In the genomic region with DNA sequence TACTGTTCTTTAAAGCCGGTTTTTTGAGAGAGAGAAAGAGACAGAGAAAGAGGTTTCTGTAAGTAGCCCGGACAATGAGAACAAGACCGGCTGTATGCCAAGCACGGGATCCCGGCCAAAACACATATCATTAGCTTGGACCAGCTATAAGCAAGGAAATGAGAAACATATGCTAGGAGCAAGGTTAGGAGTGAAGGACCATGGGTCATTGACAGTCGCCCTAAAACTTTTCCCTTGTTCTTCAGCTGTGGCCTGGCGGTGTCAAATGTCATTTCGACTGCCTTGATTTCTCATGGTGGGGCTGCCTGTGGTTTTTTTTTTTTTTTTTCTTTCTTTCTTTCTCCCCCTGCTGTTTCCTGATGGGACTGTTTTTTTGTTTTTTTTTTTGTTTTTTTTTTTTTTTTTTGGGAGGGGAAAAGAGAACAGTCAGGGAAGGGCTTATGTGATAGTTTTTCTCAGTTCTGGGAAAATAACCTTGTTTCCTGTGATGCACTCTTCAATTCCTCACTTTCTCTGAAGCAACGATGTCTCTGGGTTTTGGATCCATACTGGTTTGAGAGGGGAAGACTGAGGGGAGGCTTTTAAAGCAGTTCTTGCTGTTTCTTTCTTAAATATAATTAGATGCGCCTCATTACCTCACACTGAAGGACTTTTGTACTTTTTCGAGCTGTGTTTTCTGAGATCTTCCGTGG, we compare ENCODE assay signal across 9 cellular contexts.
DNase-seq lines count a peak whose midpoint lies in the region; ATAC-seq, FAIRE-seq and TF ChIP-seq lines count a peak whose summit lies in the region.
"Had no signal": no experiment of that assay in that cellular context is flagged by ENCODE, and none has a peak within 500 bp of the region (broad histone marks: within the 10 kb centered on the region; RNA-seq: fewer than 3 reads in every experiment).

No MANE protein-coding gene starts in this region.

- no peaks in the 10 kb centered on the region for H3K36me3 ChIP-seq in bronchial epithelial cell (ENCODE audit: control insufficient read depth, insufficient read depth, low read length)
- no peaks in the 10 kb centered on the region for H3K36me3 ChIP-seq in right lobe of liver
- H3K36me3 ChIP-seq in upper lobe of right lung = no peaks in the 10 kb centered on the region

- H3K27me3 ChIP-seq in bronchial epithelial cell (ENCODE audit: control insufficient read depth, insufficient read depth, low read length) (no peaks in the 10 kb centered on the region), right lobe of liver (no peaks in the 10 kb centered on the region), upper lobe of right lung (no peaks in the 10 kb centered on the region)

- 33% methylated on average over 12 of the region's 12 CpGs for WGBS in right lobe of liver (ENCODE audit: insufficient coverage, low coverage, low lambda C conversion rate, missing lambda C conversion rate)

- DNase-seq in AG20443 (ENCODE audit: low spot score) = peak; percentile 85
- peak; percentile 62 for DNase-seq in NCI-H1694 treated with DMSO at 0.1 percent for 48 hours (lab: John Stamatoyannopoulos, UW)
- peak; percentile 38 for DNase-seq in bronchial epithelial cell (ENCODE audit: low read depth)
- DNase-seq in right lobe of liver = peak in 2 of 3 donors; percentile 72 to 76
- DNase-seq in upper lobe of right lung = peak; percentile 76
- DNase-seq in activated CD4-positive, CD25-positive, alpha-beta regulatory T cell (lab: John Stamatoyannopoulos, UW) = no peak
- DNase-seq in effector CD8-positive, alpha-beta T cell (lab: John Stamatoyannopoulos, UW) = no peak
- DNase-seq in RKO (ENCODE audit: low spot score) = no peak
- DNase-seq: activated naive CD8-positive, alpha-beta T cell treated with anti-CD3 and anti-CD28 coated beads, Interleukin-2, amount 10 ng/mL, durations not matched to agents 7 days and 5 days had no signal

- H3K27ac ChIP-seq in right lobe of liver = peak overlapping the region in 2 of 3 donors; percentile 10 to 66
- H3K27ac ChIP-seq in upper lobe of right lung = peak overlapping the region; percentile 58

- H3K4me1 ChIP-seq in right lobe of liver (no peaks in the 10 kb centered on the region), upper lobe of right lung (peaks cover 19% of the 10 kb centered on the region)

- peak; percentile 65 to 80 (median 74) for ATAC-seq in right lobe of liver
- ATAC-seq in upper lobe of right lung = peak; percentile 53

- TF ChIP-seq CTCF in bronchial epithelial cell (IDR thresholded peaks at IDR 0.05; ENCODE audit: insufficient read depth, low read length, severe bottlenecking) (peak; percentile 28), right lobe of liver (IDR thresholded peaks at IDR 0.05) (peak in 3 of 4 donors; percentile 12 to 39 (median 14)), upper lobe of right lung (IDR thresholded peaks at IDR 0.05) (peak; percentile 36)

- no peak for FAIRE-seq in bronchial epithelial cell (lab: Jason Lieb, UNC)

- intact Hi-C loops in right lobe of liver (cut with DNase I) (loop anchor here in 1 of 2 donors (10.0 kb wide), 1 partner anchor 88 kb away; no protein-coding TSS in a partner anchor), upper lobe of right lung (cut with DNase I) (loop anchor here (10.0 kb wide), 1 partner anchor 108 kb away; no protein-coding TSS in a partner anchor)

- H3K4me3 ChIP-seq in bronchial epithelial cell (ENCODE audit: low read depth, low read length) = no peak overlapping the region
- no peak overlapping the region for H3K4me3 ChIP-seq in right lobe of liver
- H3K4me3 ChIP-seq in upper lobe of right lung = no peak overlapping the region

- TF ChIP-seq POLR2A in right lobe of liver (IDR thresholded peaks at IDR 0.05) = no peak

- H3K9me3 ChIP-seq in right lobe of liver (no peaks in the 10 kb centered on the region), upper lobe of right lung (no peaks in the 10 kb centered on the region)

Comparison
In these comparisons a context has a peak if more than half of its experiments do, and no peak if none do; other contexts are left out.
1. DNase-seq: peak in AG20443 (single experiment), NCI-H1694 treated with DMSO at 0.1 percent for 48 hours (single experiment), bronchial epithelial cell (single experiment), right lobe of liver (2 of 3) and upper lobe of right lung (single experiment); none in activated CD4-positive, CD25-positive, alpha-beta regulatory T cell (0 of 4), effector CD8-positive, alpha-beta T cell (single experiment) and RKO (single experiment).
2. Peak in every context shown above with its lines, with median percentiles within 50 percentile points of each other: CTCF ChIP-seq.